2 cellular contexts compared by ENCODE assay signal in the genomic region with DNA sequence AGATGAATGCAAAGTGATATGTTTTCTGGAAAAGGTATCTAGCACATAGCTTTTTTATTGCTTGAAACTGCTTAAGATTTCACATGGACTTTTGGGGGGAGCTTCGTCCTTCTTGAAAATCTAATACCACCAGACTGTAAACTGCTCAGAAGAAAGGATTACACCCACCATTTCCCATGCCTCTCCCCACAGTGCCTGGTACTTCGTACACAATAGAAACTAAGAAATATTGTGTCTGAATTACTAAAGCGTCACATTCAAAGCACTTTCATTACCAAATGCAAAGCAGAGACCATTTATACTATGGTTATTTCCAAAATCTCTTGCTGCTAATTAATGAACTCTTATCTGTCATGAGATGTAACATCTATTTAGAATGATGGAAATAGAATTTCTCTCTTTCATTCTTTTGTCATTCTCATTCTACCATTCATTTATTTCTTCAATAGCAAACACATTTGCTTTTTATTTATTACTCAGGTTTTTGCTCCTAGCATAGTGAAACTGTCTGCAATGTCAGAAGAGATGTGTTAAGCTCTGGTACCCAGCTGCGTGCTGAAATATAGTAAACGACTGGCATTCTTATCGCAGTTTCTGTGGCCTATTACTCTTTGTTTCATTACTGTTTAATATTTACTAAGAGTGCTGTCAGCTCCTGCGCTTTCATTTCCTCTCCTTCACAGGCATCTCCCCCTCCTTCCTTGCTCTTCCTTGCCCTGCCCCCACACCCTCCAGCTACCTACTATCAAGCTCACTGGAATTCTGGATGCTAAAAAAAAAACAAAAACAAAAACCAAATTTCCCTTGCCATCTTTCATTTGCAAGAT.
TF ChIP-seq lines count a peak whose summit lies in the region.

No MANE protein-coding gene starts in this region.

TF ChIP-seq in SK-N-SH, 30 proteins besides CTCF, POLR2A, EP300 and RAD21 (continued from another document):
- TF ChIP-seq FOXM1 (IDR thresholded peaks at IDR 0.05; ENCODE audit: low read depth) (no peak), SIN3A (IDR thresholded peaks at IDR 0.05; ENCODE audit: borderline replicate concordance, low read depth, low read length) (no peak)

TF ChIP-seq in SK-N-SH treated with all-trans-retinoic acid at 6 μM for 48 hours, 23 proteins besides CTCF, POLR2A, EP300 and RAD21 (continued from another document):
- TF ChIP-seq, protein P1, sequence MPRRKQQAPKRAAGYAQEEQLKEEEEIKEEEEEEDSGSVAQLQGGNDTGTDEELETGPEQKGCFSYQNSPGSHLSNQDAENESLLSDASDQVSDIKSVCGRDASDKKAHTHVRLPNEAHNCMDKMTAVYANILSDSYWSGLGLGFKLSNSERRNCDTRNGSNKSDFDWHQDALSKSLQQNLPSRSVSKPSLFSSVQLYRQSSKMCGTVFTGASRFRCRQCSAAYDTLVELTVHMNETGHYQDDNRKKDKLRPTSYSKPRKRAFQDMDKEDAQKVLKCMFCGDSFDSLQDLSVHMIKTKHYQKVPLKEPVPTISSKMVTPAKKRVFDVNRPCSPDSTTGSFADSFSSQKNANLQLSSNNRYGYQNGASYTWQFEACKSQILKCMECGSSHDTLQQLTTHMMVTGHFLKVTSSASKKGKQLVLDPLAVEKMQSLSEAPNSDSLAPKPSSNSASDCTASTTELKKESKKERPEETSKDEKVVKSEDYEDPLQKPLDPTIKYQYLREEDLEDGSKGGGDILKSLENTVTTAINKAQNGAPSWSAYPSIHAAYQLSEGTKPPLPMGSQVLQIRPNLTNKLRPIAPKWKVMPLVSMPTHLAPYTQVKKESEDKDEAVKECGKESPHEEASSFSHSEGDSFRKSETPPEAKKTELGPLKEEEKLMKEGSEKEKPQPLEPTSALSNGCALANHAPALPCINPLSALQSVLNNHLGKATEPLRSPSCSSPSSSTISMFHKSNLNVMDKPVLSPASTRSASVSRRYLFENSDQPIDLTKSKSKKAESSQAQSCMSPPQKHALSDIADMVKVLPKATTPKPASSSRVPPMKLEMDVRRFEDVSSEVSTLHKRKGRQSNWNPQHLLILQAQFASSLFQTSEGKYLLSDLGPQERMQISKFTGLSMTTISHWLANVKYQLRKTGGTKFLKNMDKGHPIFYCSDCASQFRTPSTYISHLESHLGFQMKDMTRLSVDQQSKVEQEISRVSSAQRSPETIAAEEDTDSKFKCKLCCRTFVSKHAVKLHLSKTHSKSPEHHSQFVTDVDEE (CRISPR knock-in tag; IDR thresholded peaks at IDR 0.05): no peak
- no peak for TF ChIP-seq ZNF8 (CRISPR knock-in tag; IDR thresholded peaks at IDR 0.05)
- TF ChIP-seq ESRRG (CRISPR knock-in tag; IDR thresholded peaks at IDR 0.05): no peak
- no peak for TF ChIP-seq ZNF70 (CRISPR knock-in tag; IDR thresholded peaks at IDR 0.05)
